ENCODE assay signal across 9 cellular contexts in the genomic region with DNA sequence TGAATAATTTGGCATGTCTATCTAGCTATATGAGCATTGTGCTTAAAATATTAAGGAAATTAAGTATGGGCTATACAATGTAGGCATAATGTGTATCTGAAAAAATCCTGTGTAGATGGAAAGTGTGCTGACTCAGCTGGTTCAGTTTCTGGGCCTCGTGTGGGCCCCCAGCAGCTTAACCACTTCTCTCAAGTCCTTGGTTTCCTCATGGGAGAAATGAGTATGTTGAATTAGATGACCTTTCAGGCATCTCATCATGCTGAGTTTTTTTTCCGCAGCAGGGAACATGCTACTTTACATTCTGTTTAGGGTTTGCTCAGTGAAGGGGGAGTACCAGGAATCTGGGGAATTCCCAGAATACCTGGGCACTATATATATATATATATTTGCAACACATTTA. TPM values are rescaled to one million over a fixed set of nuclear protein-coding genes. Genes with fewer than 3 reads are reported as not detected.
DNase-seq lines count a peak whose midpoint lies in the region; ATAC-seq and TF ChIP-seq lines count a peak whose summit lies in the region.
"Had no signal": no experiment of that assay in that cellular context is flagged by ENCODE, and none has a peak within 500 bp of the region (broad histone marks: within the 10 kb centered on the region; RNA-seq: fewer than 3 reads in every experiment).

No MANE protein-coding gene starts in this region.

- H2AFZ ChIP-seq in OCI-LY7 (ENCODE audit: low read length): no peak overlapping the region

- H3K27me3 Mint-ChIP-seq in naive thymus-derived CD4-positive, alpha-beta T cell: no peaks in the 10 kb centered on the region

- no peak overlapping the region for H3K4me2 ChIP-seq in OCI-LY7 (ENCODE audit: low read length)

- peaks cover 99% of the 10 kb centered on the region for H3K79me2 ChIP-seq in OCI-LY7 (ENCODE audit: insufficient read depth, low read depth, low read length)

- H3K27me3 ChIP-seq in naive thymus-derived CD4-positive, alpha-beta T cell (ENCODE audit: control insufficient read depth in 2 of 2, insufficient read depth in 2 of 2, low read length in 2 of 2): no peaks in the 10 kb centered on the region
- no peaks in the 10 kb centered on the region for H3K27me3 ChIP-seq in heart right ventricle

- H4K20me1 ChIP-seq in OCI-LY7 (ENCODE audit: insufficient read depth, low read length): peaks cover 12% of the 10 kb centered on the region; the same call in 1 of the 2 replicates

- peaks cover 19% of the 10 kb centered on the region for H3K4me1 ChIP-seq in OCI-LY7 (ENCODE audit: insufficient read depth, low read length, poor library complexity, severe bottlenecking)
- H3K4me1 ChIP-seq in naive thymus-derived CD4-positive, alpha-beta T cell (ENCODE audit: control insufficient read depth in 2 of 2, insufficient read depth in 2 of 2, low read length in 2 of 2): peaks cover 88 to 97% of the 10 kb centered on the region in 2 donors
- H3K4me1 ChIP-seq in heart right ventricle: peaks cover 0 to 53% (median 0%) of the 10 kb centered on the region in 9 donors

- TSS peak; percentile 0 for BruUV-seq in OCI-LY7 (replicated peaks; lab: Mats Ljungman, UMichigan)

- DNase-seq in OCI-LY7 (ENCODE audit: low spot score): no peak
- peak in 2 of 9 donors; percentile 60 to 65 for DNase-seq in naive thymus-derived CD4-positive, alpha-beta T cell
- DNase-seq in foreskin fibroblast: no peak
- no peak for DNase-seq in activated gamma-delta T cell (lab: John Stamatoyannopoulos, UW)
- no peak for DNase-seq in NCI-H2081 (lab: John Stamatoyannopoulos, UW)
- no peak for DNase-seq in heart right ventricle

- peak overlapping the region; percentile 70 to 90 (median 78) for H3K4me3 Mint-ChIP-seq in naive thymus-derived CD4-positive, alpha-beta T cell

- peaks cover 61 to 98% (median 89%) of the 10 kb centered on the region in 7 donors for H3K4me1 Mint-ChIP-seq in naive thymus-derived CD4-positive, alpha-beta T cell

- H3K9me3 ChIP-seq in OCI-LY7 (ENCODE audit: low read length) (no peaks in the 10 kb centered on the region), heart right ventricle (peaks cover 0 to 7% (median 0%) of the 10 kb centered on the region in 11 donors)
- H3K9me3 ChIP-seq in naive thymus-derived CD4-positive, alpha-beta T cell (ENCODE audit: control insufficient read depth in 2 of 3, low read length in 3 of 3): no peaks in the 10 kb centered on the region

- H3K27ac ChIP-seq in OCI-LY7 (ENCODE audit: low read depth, low read length, poor library complexity, severe bottlenecking) (no peak overlapping the region), heart right ventricle (peak overlapping the region in 1 of 10 donors; percentile 51)
- peak overlapping the region; percentile 74 for H3K27ac ChIP-seq in naive thymus-derived CD4-positive, alpha-beta T cell (ENCODE audit: low read depth, low read length)

- H3K4me3 ChIP-seq in OCI-LY7 (ENCODE audit: low read depth, low read length, poor library complexity, severe bottlenecking): no peak overlapping the region
- no peak overlapping the region for H3K4me3 ChIP-seq in naive thymus-derived CD4-positive, alpha-beta T cell (ENCODE audit: low read length)
- no peak overlapping the region for H3K4me3 ChIP-seq in foreskin fibroblast (ENCODE audit: low read depth in 1 of 2, low read length in 2 of 2)
- no peak overlapping the region for H3K4me3 ChIP-seq in heart right ventricle

- peak overlapping the region; percentile 88 to 99 (median 94) for H3K27ac Mint-ChIP-seq in naive thymus-derived CD4-positive, alpha-beta T cell

- CTCF ChIA-PET in OCI-LY7 (lab: Charles Lee; ENCODE audit: unreplicated experiment): no interaction called here
- CTCF ChIA-PET in naive thymus-derived CD4-positive, alpha-beta T cell (lab: Charles Lee): interaction anchor here (0.8 to 2.4 kb wide), 5 partner anchors 37 to 95 kb away, joined by 3 to 8 read pairs (median 3); no protein-coding TSS in a partner anchor

- no peaks in the 10 kb centered on the region for H3K9me2 ChIP-seq in OCI-LY7 (ENCODE audit: insufficient read depth, low read length)

- H3K36me3 Mint-ChIP-seq in naive thymus-derived CD4-positive, alpha-beta T cell: peaks cover 6 to 66% (median 43%) of the 10 kb centered on the region in 5 donors

- WGBS in heart right ventricle, 2 donors: 49 to 56% methylated on average over 2 of the region's 2 CpGs

- no peak for TF ChIP-seq CTCF in OCI-LY7 (conservative IDR thresholded peaks at IDR 0.05; ENCODE audit: low read length)
- TF ChIP-seq CTCF in foreskin fibroblast (IDR thresholded peaks at IDR 0.05; ENCODE audit: low read depth, low read length): no peak
- TF ChIP-seq CTCF in heart right ventricle (IDR thresholded peaks at IDR 0.05): no peak

- intact Hi-C loops in OCI-LY7 (cut with micrococcal nuclease; ENCODE audit: unreplicated experiment) (no loop called here), heart right ventricle (cut with DNase I) (no loop called here)
- intact Hi-C loops in naive thymus-derived CD4-positive, alpha-beta T cell (cut with micrococcal nuclease): loop anchor here in 1 of 2 donors (1.0 kb wide), 2 partner anchors 27 to 89 kb away; no protein-coding TSS in a partner anchor

- ATAC-seq in GM18861 (IDR thresholded peaks at IDR 0.05; ENCODE audit: unreplicated experiment): peak; percentile 52
- ATAC-seq in HG02623 (IDR thresholded peaks at IDR 0.05; ENCODE audit: unreplicated experiment): peak; percentile 58
- no peak for ATAC-seq in naive thymus-derived CD4-positive, alpha-beta T cell
- no peak for ATAC-seq in heart right ventricle
- ATAC-seq: HCT116 had no signal

- peaks cover 0 to 6% (median 0%) of the 10 kb centered on the region in 11 donors for H3K9me3 Mint-ChIP-seq in naive thymus-derived CD4-positive, alpha-beta T cell

- POLR2A ChIA-PET in OCI-LY7 (lab: Charles Lee): interaction anchor here (0.6 to 0.7 kb wide), 2 partner anchors 39 to 74 kb away, joined by 3 to 8 read pairs; no protein-coding TSS in a partner anchor
- POLR2A ChIA-PET in naive thymus-derived CD4-positive, alpha-beta T cell (lab: Charles Lee): interaction anchor here (0.7 to 3.7 kb wide), 15 partner anchors 11 to 276 kb away, joined by 3 to 50 read pairs (median 5); a partner anchor contains a TSS

- H3K36me3 ChIP-seq in OCI-LY7 (ENCODE audit: insufficient read depth, low read length) (peaks cover 86% of the 10 kb centered on the region), heart right ventricle (no peaks in the 10 kb centered on the region)
- H3K36me3 ChIP-seq in naive thymus-derived CD4-positive, alpha-beta T cell (ENCODE audit: control insufficient read depth in 2 of 3, insufficient read depth in 3 of 3, low read length in 3 of 3): peaks cover 7 to 18% (median 7%) of the 10 kb centered on the region in 3 experiments

RNA-seq across cellular contexts. Expression of a gene that starts 30.5 kb away (rescaled TPM):
- total RNA-seq in OCI-LY7 (2014; rRNA removed; shearing (Covaris generic)): 35.5 and 38.2 TPM in 2 replicates
- total RNA-seq in OCI-LY7 (2022) (83.2 and 87.4 TPM in 2 replicates), heart right ventricle (1 to 10 TPM in 1 of 10 donors, under 1 TPM in 7, not detected in 2; 0.11 to 7.2 (median 0.44) TPM)
- 100 to 1,000 TPM; 160 to 370 (median 250) TPM for total RNA-seq in naive thymus-derived CD4-positive, alpha-beta T cell
- polyA plus RNA-seq in naive thymus-derived CD4-positive, alpha-beta T cell: 100 to 1,000 TPM; 393 to 479 TPM
- polyA plus RNA-seq in heart right ventricle: under 1 TPM; 0.15 to 0.20 TPM

Comparison
In these comparisons a context has a peak if more than half of its experiments do, and no peak if none do; other contexts are left out.
1. ATAC-seq: peak in GM18861 (single experiment) and HG02623 (single experiment); none in naive thymus-derived CD4-positive, alpha-beta T cell (single experiment) and heart right ventricle (0 of 8).
2. RNA of a gene that starts 30.5 kb away (total RNA-seq): 160 to 370 TPM in naive thymus-derived CD4-positive, alpha-beta T cell and 35.5 to 87.4 TPM in OCI-LY7; 0.11 to 7.2 TPM in heart right ventricle; every median in the first group is over 4 times any median in the second.